20 cellular contexts compared by ENCODE assay signal in genomic region chr3:70583682-70584081, GRCh38.
"Had no signal": no experiment of that assay in that cellular context is flagged by ENCODE, and none has a peak within 500 bp of the region (broad histone marks: within the 10 kb centered on the region; RNA-seq: fewer than 3 reads in every experiment).

No MANE protein-coding gene starts in this region.

- H3K27ac ChIP-seq: lower lobe of right lung, ovary, psoas muscle, skin epidermis, spleen, thyroid gland, vagina had no signal

- H3K36me3 Mint-ChIP-seq: naive thymus-derived CD8-positive, alpha-beta T cell had no signal

- H3K27ac Mint-ChIP-seq: effector memory CD8-positive, alpha-beta T cell; naive thymus-derived CD8-positive, alpha-beta T cell; nephron progenitor cell; stimulated activated naive CD8-positive, alpha-beta T cell treated with anti-CD3 and anti-CD28 coated beads, Interleukin-15, amount 100 ng/mL, for 72 hours had no signal

- DNase-seq: cortex of kidney; effector memory CD8-positive, alpha-beta T cell; erythroblast; left ventricle myocardium superior; lower lobe of right lung; naive thymus-derived CD8-positive, alpha-beta T cell; nephron progenitor cell; nucleus accumbens; ovary; posterior cingulate gyrus; psoas muscle; right cardiac atrium; spleen; stimulated activated CD4-positive, alpha-beta T cell treated with anti-CD3 and anti-CD28 coated beads, Interleukin-2, amount 100 ng/mL, for 48 hours; stimulated activated naive CD4-positive, alpha-beta T cell; stimulated activated naive CD8-positive, alpha-beta T cell treated with anti-CD3 and anti-CD28 coated beads, Interleukin-15, amount 100 ng/mL, for 72 hours; thyroid gland; trophoblast cell had no signal

- H3K4me3 Mint-ChIP-seq: effector memory CD8-positive, alpha-beta T cell; naive thymus-derived CD8-positive, alpha-beta T cell; nephron progenitor cell; stimulated activated naive CD8-positive, alpha-beta T cell treated with anti-CD3 and anti-CD28 coated beads, Interleukin-15, amount 100 ng/mL, for 72 hours had no signal

- H3K9me3 Mint-ChIP-seq: effector memory CD8-positive, alpha-beta T cell; naive thymus-derived CD8-positive, alpha-beta T cell; nephron progenitor cell; stimulated activated naive CD8-positive, alpha-beta T cell treated with anti-CD3 and anti-CD28 coated beads, Interleukin-15, amount 100 ng/mL, for 72 hours had no signal

- H3K4me1 Mint-ChIP-seq: naive thymus-derived CD8-positive, alpha-beta T cell; nephron progenitor cell; stimulated activated naive CD8-positive, alpha-beta T cell treated with anti-CD3 and anti-CD28 coated beads, Interleukin-15, amount 100 ng/mL, for 72 hours had no signal

- H3K9me3 ChIP-seq: lower lobe of right lung, ovary, psoas muscle, spleen, thyroid gland, vagina had no signal

- H3K27me3 ChIP-seq: ovary, thyroid gland, vagina had no signal

- ATAC-seq: effector memory CD8-positive, alpha-beta T cell; left ventricle myocardium superior; lower lobe of right lung; naive thymus-derived CD8-positive, alpha-beta T cell; psoas muscle; right cardiac atrium; stimulated activated naive CD8-positive, alpha-beta T cell treated with anti-CD3 and anti-CD28 coated beads, Interleukin-15, amount 100 ng/mL, for 72 hours had no signal

- H3K36me3 ChIP-seq: lower lobe of right lung, ovary, spleen, thyroid gland, vagina had no signal

- H3K4me3 ChIP-seq: lower lobe of right lung, ovary, psoas muscle, skin epidermis, spleen, thyroid gland, vagina had no signal

- H3K4me1 ChIP-seq: lower lobe of right lung, psoas muscle, spleen, thyroid gland, vagina had no signal
